In genomic region chr10:101001225-101002035, GRCh38 we compare ENCODE assay signal across 8 cellular contexts. TPM values are rescaled to one million over a fixed set of nuclear protein-coding genes. Genes with fewer than 3 reads are reported as not detected.
DNase-seq lines count a peak whose midpoint lies in the region; ATAC-seq, FAIRE-seq and TF ChIP-seq lines count a peak whose summit lies in the region.

No MANE protein-coding gene starts in this region.

- H3K4me1 ChIP-seq in small intestine (ENCODE audit: control insufficient read depth in 2 of 2, insufficient read depth in 1 of 2, low read depth in 1 of 2, low read length in 1 of 2) = peaks cover 2 to 3% of the 10 kb centered on the region in 2 donors

- 43 to 57% (median 49%) methylated on average over 10 of the region's 10 CpGs for WGBS in small intestine, 3 donors

- H3K36me3 ChIP-seq in bronchial epithelial cell (ENCODE audit: control insufficient read depth, insufficient read depth, low read length) (peaks cover 21% of the 10 kb centered on the region), small intestine (ENCODE audit: control insufficient read depth in 2 of 2, insufficient read depth in 2 of 2, low read length in 2 of 2) (peaks cover 3 to 6% of the 10 kb centered on the region in 2 donors)

- H3K9me3 ChIP-seq in small intestine (ENCODE audit: control insufficient read depth, low read depth) = no peaks in the 10 kb centered on the region

- peak; percentile 75 for DNase-seq in A172 (ENCODE audit: low spot score)
- DNase-seq in HT1080 (ENCODE audit: low read depth) = peak; percentile 69
- peak; percentile 63 for DNase-seq in bronchial epithelial cell (ENCODE audit: low read depth)
- DNase-seq in kidney tubule cell (ENCODE audit: low spot score) = peak; percentile 93
- DNase-seq in small intestine = peak; percentile 38
- DNase-seq in NCI-H2029 (lab: John Stamatoyannopoulos, UW) = no peak
- DNase-seq in DMS53 treated with DMSO at 0.1 percent for 48 hours (lab: John Stamatoyannopoulos, UW; ENCODE audit: unreplicated experiment) = no peak

- ATAC-seq in GM21825 (IDR thresholded peaks at IDR 0.05; ENCODE audit: unreplicated experiment) = no peak

- FAIRE-seq in bronchial epithelial cell (lab: Jason Lieb, UNC) = peak; percentile 23
- FAIRE-seq in small intestine (lab: Jason Lieb, UNC) = no peak

- H3K27ac ChIP-seq in small intestine (ENCODE audit: low read depth in 1 of 2, low read length in 1 of 2) = peak overlapping the region; percentile 77 to 90

- H3K4me3 ChIP-seq in bronchial epithelial cell (ENCODE audit: low read depth, low read length) (no peak overlapping the region), small intestine (ENCODE audit: low read depth in 1 of 2, low read length in 2 of 2) (no peak overlapping the region)

- H3K27me3 ChIP-seq in bronchial epithelial cell (ENCODE audit: control insufficient read depth, insufficient read depth, low read length) = no peaks in the 10 kb centered on the region
- no peaks in the 10 kb centered on the region for H3K27me3 ChIP-seq in small intestine (ENCODE audit: control insufficient read depth in 2 of 2, insufficient read depth in 2 of 2, low read length in 2 of 2)

- TF ChIP-seq CTCF in bronchial epithelial cell (IDR thresholded peaks at IDR 0.05; ENCODE audit: insufficient read depth, low read length, severe bottlenecking) = no peak

RNA-seq across cellular contexts. Expression of gene LZTS2, which starts 1.8 kb away (rescaled TPM):
- 66.5 and 76.9 TPM in 2 replicates for total RNA-seq in A172 (2014; rRNA removed; shearing (Covaris generic))
- 51.8 and 62.1 TPM in 2 replicates for total RNA-seq in HT1080 (2014; rRNA removed; shearing (Covaris generic))
- polyA plus RNA-seq in HT1080 (2015; cell fraction: cytosol; rRNA removed) = 44.8 and 46.6 TPM in 2 replicates
- polyA plus RNA-seq in HT1080 (2015; cell fraction: nucleus; rRNA removed) = 73.4 and 79.0 TPM in 2 replicates
- 30.0 and 36.5 TPM in 2 replicates for total RNA-seq in bronchial epithelial cell
- polyA plus RNA-seq in small intestine = 10 to 100 TPM; 13.6 to 41.3 (median 16.8) TPM

RNA-seq across cellular contexts. Expression of gene TWNK, which starts 14.1 kb away (rescaled TPM):
- 6.4 and 25.1 TPM in 2 replicates for total RNA-seq in A172 (2014; rRNA removed; shearing (Covaris generic))
- total RNA-seq in HT1080 (2014; rRNA removed; shearing (Covaris generic)) = 29.8 and 35.9 TPM in 2 replicates
- 23.1 and 25.3 TPM in 2 replicates for polyA plus RNA-seq in HT1080 (2015; cell fraction: cytosol; rRNA removed)
- 32.6 and 36.7 TPM in 2 replicates for polyA plus RNA-seq in HT1080 (2015; cell fraction: nucleus; rRNA removed)
- total RNA-seq in bronchial epithelial cell = 7.9 and 14.7 TPM in 2 replicates
- polyA plus RNA-seq in small intestine = 1 to 10 TPM; 1.6 to 7.7 (median 1.8) TPM

RNA-seq across cellular contexts. Expression of gene MRPL43, which starts 14.1 kb away (rescaled TPM):
- 92.5 and 118 TPM in 2 replicates for total RNA-seq in A172 (2014; rRNA removed; shearing (Covaris generic))
- 120 and 146 TPM in 2 replicates for total RNA-seq in HT1080 (2014; rRNA removed; shearing (Covaris generic))
- polyA plus RNA-seq in HT1080 (2015; cell fraction: cytosol; rRNA removed) = 124 and 133 TPM in 2 replicates
- polyA plus RNA-seq in HT1080 (2015; cell fraction: nucleus; rRNA removed) = 73.2 and 82.2 TPM in 2 replicates
- total RNA-seq in bronchial epithelial cell = 47.7 and 73.5 TPM in 2 replicates
- 100 to 1,000 TPM; 106 to 122 (median 108) TPM for polyA plus RNA-seq in small intestine

RNA-seq across cellular contexts. Expression of gene PDZD7, which starts 29.5 kb away (rescaled TPM):
- total RNA-seq in A172 (2014; rRNA removed; shearing (Covaris generic)) = 2.2 and 5.0 TPM in 2 replicates
- 0.80 and 1.6 TPM in 2 replicates for total RNA-seq in HT1080 (2014; rRNA removed; shearing (Covaris generic))
- polyA plus RNA-seq in HT1080 (2015; cell fraction: cytosol; rRNA removed) = 1.2 and 1.3 TPM in 2 replicates
- 2.8 and 4.4 TPM in 2 replicates for polyA plus RNA-seq in HT1080 (2015; cell fraction: nucleus; rRNA removed)
- total RNA-seq in bronchial epithelial cell = 0.13 and 0.26 TPM in 2 replicates
- polyA plus RNA-seq in small intestine = 10 to 100 TPM in 2 of 3 donors, 1 to 10 TPM in 1; 3.1 to 38.5 (median 19.2) TPM

RNA-seq across cellular contexts. Expression of gene SFXN3, which starts 29.6 kb away (rescaled TPM):
- 78.0 and 80.5 TPM in 2 replicates for total RNA-seq in A172 (2014; rRNA removed; shearing (Covaris generic))
- 70.2 and 76.3 TPM in 2 replicates for total RNA-seq in HT1080 (2014; rRNA removed; shearing (Covaris generic))
- 49.4 and 49.8 TPM in 2 replicates for polyA plus RNA-seq in HT1080 (2015; cell fraction: cytosol; rRNA removed)
- polyA plus RNA-seq in HT1080 (2015; cell fraction: nucleus; rRNA removed) = 160 and 189 TPM in 2 replicates
- total RNA-seq in bronchial epithelial cell = 14.0 and 16.1 TPM in 2 replicates
- polyA plus RNA-seq in small intestine = 100 to 1,000 TPM in 1 of 3 donors, 10 to 100 TPM in 2; 35.0 to 104 (median 70.5) TPM

Comparison
In these comparisons a context has a peak if more than half of its experiments do, and no peak if none do; other contexts are left out.
1. DNase-seq: peak in A172 (single experiment), HT1080 (single experiment), bronchial epithelial cell (single experiment), kidney tubule cell (single experiment) and small intestine (single experiment); none in NCI-H2029 (single experiment) and DMS53 treated with DMSO at 0.1 percent for 48 hours (single experiment).